ENCODE assay signal across 8 cellular contexts in genomic region chr1:156419863-156420208, GRCh38. TPM values are rescaled to one million over a fixed set of nuclear protein-coding genes. Genes with fewer than 3 reads are reported as not detected.
DNase-seq lines count a peak whose midpoint lies in the region; TF ChIP-seq lines count a peak whose summit lies in the region.

No MANE protein-coding gene starts in this region.

- intact Hi-C loops in colonic mucosa (cut with DNase I), result no loop called here

- H3K27me3 ChIP-seq in NT2/D1 (ENCODE audit: insufficient read depth, insufficient read length) (peaks cover 62% of the 10 kb centered on the region), colonic mucosa (peaks cover 76% of the 10 kb centered on the region)

- H3K9me3 ChIP-seq in NT2/D1 (ENCODE audit: insufficient read depth, low read length) (no peaks in the 10 kb centered on the region), colonic mucosa (no peaks in the 10 kb centered on the region)

- in situ Hi-C loops in KBM-7 (cut with MboI; ENCODE audit: low pct_unique_long_range_greater_than_20kb, low sequenced_read_pairs), result no loop called here

- peak overlapping the region; percentile 78 for H3K9ac ChIP-seq in NT2/D1 (ENCODE audit: insufficient read length, low read depth)
- no peak overlapping the region for H3K9ac ChIP-seq in colonic mucosa (ENCODE audit: low read depth in 2 of 2, low read length in 2 of 2)

- no peak for DNase-seq in NT2/D1 (ENCODE audit: low read depth, low spot score)
- DNase-seq in colonic mucosa, result no peak
- DNase-seq in stimulated activated CD4-positive, alpha-beta T cell treated with anti-CD3 and anti-CD28 coated beads, Interleukin-4, amount 100 ng/mL, for 4 hours, result peak; percentile 21 to 30
- no peak for DNase-seq in NCI-H1417 (lab: John Stamatoyannopoulos, UW)
- DNase-seq in T1000 (lab: John Stamatoyannopoulos, UW), result no peak
- no peak for DNase-seq in KBM-7
- DNase-seq in HT-29 (ENCODE audit: low spot score), result no peak

- H3K27ac ChIP-seq in colonic mucosa, result no peak overlapping the region

- TF ChIP-seq CTCF in GM12873 (IDR thresholded peaks at IDR 0.05; ENCODE audit: insufficient read depth, low read depth, low read length, missing control alignments), result peak; percentile 57
- no peak for TF ChIP-seq CTCF in colonic mucosa (IDR thresholded peaks at IDR 0.05)

- H3K4me3 ChIP-seq in NT2/D1 (ENCODE audit: insufficient read length, low read depth) (peak overlapping the region; percentile 58), colonic mucosa (peak overlapping the region; percentile 31)

- H3K4me1 ChIP-seq in NT2/D1 (ENCODE audit: insufficient read depth, insufficient read length) (peaks cover 17% of the 10 kb centered on the region), colonic mucosa (peaks cover 18% of the 10 kb centered on the region)

- H3K36me3 ChIP-seq in NT2/D1 (ENCODE audit: insufficient read depth, insufficient read length, low read length) (peaks cover 10% of the 10 kb centered on the region), colonic mucosa (no peaks in the 10 kb centered on the region)

RNA-seq across cellular contexts. Expression of gene RHBG, which starts 50.8 kb away (rescaled TPM):
- total RNA-seq in colonic mucosa, result under 1 TPM in 1 of 2 donors, not detected in 1; 0.12 TPM
- total RNA-seq in HT-29 (2014; rRNA removed; shearing (Covaris generic)), result not detected in 2 replicates

Comparison
In these comparisons a context has a peak if more than half of its experiments do, and no peak if none do; other contexts are left out.
1. DNase-seq: peak in stimulated activated CD4-positive, alpha-beta T cell treated with anti-CD3 and anti-CD28 coated beads, Interleukin-4, amount 100 ng/mL, for 4 hours (2 of 2); none in NT2/D1 (single experiment), colonic mucosa (single experiment), NCI-H1417 (0 of 3), T1000 (single experiment), KBM-7 (single experiment) and HT-29 (single experiment).